16 cellular contexts compared by ENCODE assay signal in genomic region chr17:45367216-45367615, GRCh38. TPM values are rescaled to one million over a fixed set of nuclear protein-coding genes. Genes with fewer than 3 reads are reported as not detected.
DNase-seq lines count a peak whose midpoint lies in the region; ATAC-seq and TF ChIP-seq lines count a peak whose summit lies in the region.
"Had no signal": no experiment of that assay in that cellular context is flagged by ENCODE, and none has a peak within 500 bp of the region (broad histone marks: within the 10 kb centered on the region; RNA-seq: fewer than 3 reads in every experiment).

No MANE protein-coding gene starts in this region.

- peak overlapping the region; percentile 8 for H2BK5ac ChIP-seq in IMR-90 (ENCODE audit: low read depth, low read length, poor library complexity, severe bottlenecking)

- peak overlapping the region; percentile 15 for H2AK9ac ChIP-seq in IMR-90 (replicated peaks; ENCODE audit: low read depth, low read length, poor library complexity)

- CTCF ChIA-PET in IMR-90 (lab: Yijun Ruan, JAX), result no interaction called here
- CTCF ChIA-PET in activated CD8-positive, alpha-beta T cell treated with anti-CD3 and anti-CD28 coated beads, Interleukin-2, amount 10 ng/mL, durations not matched to agents 7 days and 5 days (lab: Charles Lee), result no interaction called here

- no peak for ATAC-seq in IMR-90 (ENCODE audit: low read depth)
- no peak for ATAC-seq in activated CD8-positive, alpha-beta T cell treated with anti-CD3 and anti-CD28 coated beads, Interleukin-2, amount 10 ng/mL, durations not matched to agents 7 days and 5 days
- ATAC-seq in GM19467 (IDR thresholded peaks at IDR 0.05; ENCODE audit: unreplicated experiment), result no peak
- no peak for ATAC-seq in GM21423 (IDR thresholded peaks at IDR 0.05; ENCODE audit: unreplicated experiment)
- ATAC-seq: HCT116, HepG2 had no signal

- TF ChIP-seq POLR2A in IMR-90 (IDR thresholded peaks at IDR 0.05; ENCODE audit: low read depth, low read length), result no peak
- TF ChIP-seq POLR2A in esophagus muscularis mucosa (IDR thresholded peaks at IDR 0.05; ENCODE audit: low read depth), result no peak

- dilution Hi-C loops in IMR-90 (cut with HindIII; ENCODE audit: low sequenced_read_pairs, unreplicated experiment), result no loop called here

- H3K4me1 Mint-ChIP-seq in osteocyte (ENCODE audit: unreplicated experiment), result peaks cover 57% of the 10 kb centered on the region
- H3K4me1 Mint-ChIP-seq in activated CD8-positive, alpha-beta T cell treated with anti-CD3 and anti-CD28 coated beads, Interleukin-2, amount 10 ng/mL, durations not matched to agents 7 days and 5 days (ENCODE audit: low read depth), result peaks cover 13% of the 10 kb centered on the region

- peak overlapping the region; percentile 55 to 68 for H4K8ac ChIP-seq in IMR-90 (ENCODE audit: low read depth in 2 of 2, low read length in 2 of 2)

- DNase-seq in H7, result peak; percentile 36
- no peak for DNase-seq in IMR-90
- DNase-seq in esophagus muscularis mucosa (ENCODE audit: extremely low spot score), result peak; percentile 57
- DNase-seq in osteocyte (ENCODE audit: extremely low spot score, unreplicated experiment), result no peak
- no peak for DNase-seq in activated CD8-positive, alpha-beta T cell treated with anti-CD3 and anti-CD28 coated beads, Interleukin-2, amount 10 ng/mL, durations not matched to agents 7 days and 5 days
- no peak for DNase-seq in NCI-H146 (lab: John Stamatoyannopoulos, UW)
- DNase-seq: CD4-positive, CD25-positive, alpha-beta regulatory T cell; NCI-H1048; NCI-H2081 treated with DMSO at 0.1 percent for 48 hours; NCI-H524; SHP77 treated with DMSO at 0.1 percent for 48 hours had no signal

- no peaks in the 10 kb centered on the region for H4K20me1 ChIP-seq in IMR-90 (ENCODE audit: insufficient read depth, low read length)

- H3K36me3 ChIP-seq in H7 (replicated peaks; ENCODE audit: control insufficient read depth, insufficient read depth, low read length) (no peaks in the 10 kb centered on the region), IMR-90 (ENCODE audit: control insufficient read depth, insufficient read depth, low read length) (no peaks in the 10 kb centered on the region), esophagus muscularis mucosa (no peaks in the 10 kb centered on the region)
- H3K36me3 ChIP-seq: Peyer's patch had no signal

- H3K27me3 Mint-ChIP-seq in osteocyte (ENCODE audit: unreplicated experiment), result no peaks in the 10 kb centered on the region
- peaks cover 15% of the 10 kb centered on the region for H3K27me3 Mint-ChIP-seq in activated CD8-positive, alpha-beta T cell treated with anti-CD3 and anti-CD28 coated beads, Interleukin-2, amount 10 ng/mL, durations not matched to agents 7 days and 5 days (ENCODE audit: low read depth)

- POLR2A ChIA-PET in IMR-90 (lab: Charles Lee; ENCODE audit: unreplicated experiment), result no interaction called here
- POLR2A ChIA-PET in activated CD8-positive, alpha-beta T cell treated with anti-CD3 and anti-CD28 coated beads, Interleukin-2, amount 10 ng/mL, durations not matched to agents 7 days and 5 days (lab: Charles Lee), result interaction anchor here (1.3 kb wide), 1 partner anchor 55 kb away, joined by 3 read pairs; no protein-coding TSS in a partner anchor

- no peak overlapping the region for H3K4me3 ChIP-seq in H7 (ENCODE audit: insufficient read depth, low read depth, low read length)
- H3K4me3 ChIP-seq in IMR-90 (ENCODE audit: insufficient read depth, low read depth, low read length), result no peak overlapping the region
- no peak overlapping the region for H3K4me3 ChIP-seq in esophagus muscularis mucosa
- H3K4me3 ChIP-seq: Peyer's patch had no signal

- H3K79me1 ChIP-seq in IMR-90 (ENCODE audit: low read depth in 1 of 2, low read length in 2 of 2), result 0 out of 4 replicates have a peak, but pooled peaks cover 0 to 5% of the 10 kb centered on the region in 2 experiments

- H2BK20ac ChIP-seq in IMR-90 (ENCODE audit: low read depth, low read length), result peak overlapping the region; percentile 79

- intact Hi-C loops in IMR-90 (cut with micrococcal nuclease) (no loop called here), esophagus muscularis mucosa (cut with DNase I) (no loop called here)

- H2AK5ac ChIP-seq in IMR-90 (ENCODE audit: low read depth, low read length), result peak overlapping the region; percentile 99

- H3K4me1 ChIP-seq in IMR-90 (ENCODE audit: control insufficient read depth, insufficient read depth, low read length) (peaks cover 26% of the 10 kb centered on the region), esophagus muscularis mucosa (peaks cover 13 to 24% (median 21%) of the 10 kb centered on the region in 4 donors)

- peak overlapping the region; percentile 76 for H2BK120ac ChIP-seq in IMR-90 (ENCODE audit: low read depth, low read length)

- peak overlapping the region; percentile 43; the same call in 1 of the 2 replicates for H4K5ac ChIP-seq in IMR-90 (ENCODE audit: low read depth, low read length)

- H3K56ac ChIP-seq in IMR-90 (ENCODE audit: extremely low read depth, insufficient read depth, low read length), result no peak overlapping the region; the same call in 1 of the 2 replicates

- H3K27ac Mint-ChIP-seq in osteocyte (ENCODE audit: unreplicated experiment), result peak overlapping the region; percentile 7
- H3K27ac Mint-ChIP-seq in activated CD8-positive, alpha-beta T cell treated with anti-CD3 and anti-CD28 coated beads, Interleukin-2, amount 10 ng/mL, durations not matched to agents 7 days and 5 days, result no peak overlapping the region

- no peak overlapping the region for H3K23ac ChIP-seq in IMR-90 (ENCODE audit: low read depth, low read length)

- WGBS in IMR-90 (ENCODE audit: extremely low coverage in 2 of 2, insufficient read length in 1 of 2), 2 experiments, result 91% methylated on average over 4 of the region's 7 CpGs; no CpG with 5 or more reads in 1 of the 2 experiments
- no CpG with 5 or more reads among the region's 7 CpGs for WGBS in esophagus muscularis mucosa

- H3K18ac ChIP-seq in IMR-90 (ENCODE audit: low read depth, low read length), result peak overlapping the region; percentile 76; the same call in 1 of the 2 replicates

- H2BK15ac ChIP-seq in IMR-90 (ENCODE audit: low read depth, low read length), result peak overlapping the region; percentile 96

- TF ChIP-seq RAD21 in IMR-90 (IDR thresholded peaks at IDR 0.05; ENCODE audit: low read length), result no peak

- no TSS peak for BruUV-seq in IMR-90 (replicated peaks; lab: Mats Ljungman, UMichigan)

- TF ChIP-seq EP300 in esophagus muscularis mucosa (IDR thresholded peaks at IDR 0.05), result no peak

- peak overlapping the region; percentile 83 for H3K4ac ChIP-seq in IMR-90 (ENCODE audit: low read depth, low read length)

- no peaks in the 10 kb centered on the region for H3K9me3 Mint-ChIP-seq in osteocyte (ENCODE audit: unreplicated experiment)
- no peaks in the 10 kb centered on the region for H3K9me3 Mint-ChIP-seq in activated CD8-positive, alpha-beta T cell treated with anti-CD3 and anti-CD28 coated beads, Interleukin-2, amount 10 ng/mL, durations not matched to agents 7 days and 5 days (ENCODE audit: insufficient read depth)
- H3K9me3 Mint-ChIP-seq: CD4-positive, CD25-positive, alpha-beta regulatory T cell had no signal

- H3K4me2 ChIP-seq in IMR-90 (ENCODE audit: low read depth, low read length), result no peak overlapping the region

- H4K91ac ChIP-seq in IMR-90 (ENCODE audit: insufficient read depth, low read depth, low read length), result peak overlapping the region; percentile 90

- no peaks in the 10 kb centered on the region for H3K27me3 ChIP-seq in H7 (ENCODE audit: control insufficient read depth, insufficient read depth, low read length)
- H3K27me3 ChIP-seq in IMR-90 (ENCODE audit: control insufficient read depth, insufficient read depth, low read length), result no peaks in the 10 kb centered on the region
- H3K27me3 ChIP-seq in esophagus muscularis mucosa, result no peaks in the 10 kb centered on the region
- H3K27me3 ChIP-seq: Peyer's patch had no signal

- H3K4me3 Mint-ChIP-seq in osteocyte (ENCODE audit: unreplicated experiment), result no peak overlapping the region
- H3K4me3 Mint-ChIP-seq in activated CD8-positive, alpha-beta T cell treated with anti-CD3 and anti-CD28 coated beads, Interleukin-2, amount 10 ng/mL, durations not matched to agents 7 days and 5 days, result no peak overlapping the region
- H3K4me3 Mint-ChIP-seq: CD4-positive, CD25-positive, alpha-beta regulatory T cell had no signal

- in situ Hi-C loops in IMR-90 (cut with MboI; ENCODE audit: low sequenced_read_pairs), result no loop called here

- no peak for TF ChIP-seq CTCF in IMR-90 (conservative IDR thresholded peaks at IDR 0.05; ENCODE audit: low read depth, low read length)
- TF ChIP-seq CTCF in esophagus muscularis mucosa (IDR thresholded peaks at IDR 0.05), result no peak
- TF ChIP-seq CTCF in osteocyte (IDR thresholded peaks at IDR 0.05), result no peak

- no peak overlapping the region for H2AFZ ChIP-seq in IMR-90 (replicated peaks; ENCODE audit: low read length, poor library complexity)

- H3K36me3 Mint-ChIP-seq in osteocyte (ENCODE audit: unreplicated experiment), result no peaks in the 10 kb centered on the region
- H3K36me3 Mint-ChIP-seq in activated CD8-positive, alpha-beta T cell treated with anti-CD3 and anti-CD28 coated beads, Interleukin-2, amount 10 ng/mL, durations not matched to agents 7 days and 5 days (ENCODE audit: low read depth), result no peaks in the 10 kb centered on the region
- H3K36me3 Mint-ChIP-seq: CD4-positive, CD25-positive, alpha-beta regulatory T cell had no signal

- no peak overlapping the region for H3K9ac ChIP-seq in IMR-90 (ENCODE audit: low read depth, low read length)

- peak overlapping the region; percentile 86 for H3K14ac ChIP-seq in IMR-90 (replicated peaks; ENCODE audit: low read depth, low read length)

- peaks cover 6% of the 10 kb centered on the region for H3K9me1 ChIP-seq in IMR-90 (ENCODE audit: insufficient read depth, low read length)

- H3K9me3 ChIP-seq in IMR-90 (ENCODE audit: control insufficient read depth, insufficient read depth, low read length) (peaks cover 2% of the 10 kb centered on the region; the same call in 1 of the 2 replicates), esophagus muscularis mucosa (no peaks in the 10 kb centered on the region)
- H3K9me3 ChIP-seq: Peyer's patch had no signal

- H3K27ac ChIP-seq in IMR-90 (ENCODE audit: insufficient read depth, low read length), result 0 out of 2 replicates have a peak overlapping the region, but pooled peaks have one; percentile 8
- no peak overlapping the region for H3K27ac ChIP-seq in esophagus muscularis mucosa (replicated peaks in 1 of 4)
- H3K27ac ChIP-seq: Peyer's patch had no signal

TF ChIP-seq in IMR-90, 13 proteins besides CTCF, POLR2A, EP300 and RAD21 (continues in another document):
- no peak for TF ChIP-seq CEBPB (IDR thresholded peaks at IDR 0.05; ENCODE audit: low read depth, low read length)
- no peak for TF ChIP-seq MXI1 (IDR thresholded peaks at IDR 0.05; ENCODE audit: borderline replicate concordance, low read depth, low read length)

RNA-seq across cellular contexts. Expression of gene MAP3K14, which starts 50.4 kb away (rescaled TPM):
- total RNA-seq in H7 (2014; rRNA removed; shearing (Covaris generic)), result 1.6 TPM in 2 replicates
- total RNA-seq in IMR-90 (2012; rRNA removed), result 3.6 and 4.1 TPM in 2 replicates
- polyA plus RNA-seq in IMR-90 (2012; rRNA removed), result 19.9 and 21.7 TPM in 2 replicates
- polyA plus RNA-seq in IMR-90 (2012; cell fraction: cytosol; rRNA removed), result 11.1 and 15.2 TPM in 2 replicates
- 52.0 and 95.3 TPM in 2 replicates for polyA plus RNA-seq in IMR-90 (2012; cell fraction: nucleus; rRNA removed; ENCODE audit: low replicate concordance)
- total RNA-seq in esophagus muscularis mucosa, result 10 to 100 TPM in 3 of 4 donors, 1 to 10 TPM in 1; 7.8 to 26.5 (median 10.6) TPM
- total RNA-seq in osteocyte, result 12.7 and 13.2 TPM in 2 replicates
- 10 to 100 TPM; 17.5 to 23.8 TPM for total RNA-seq in activated CD8-positive, alpha-beta T cell treated with anti-CD3 and anti-CD28 coated beads, Interleukin-2, amount 10 ng/mL, durations not matched to agents 7 days and 5 days

Comparison
In these comparisons a context has a peak if more than half of its experiments do, and no peak if none do; other contexts are left out.
1. DNase-seq: peak in H7 (single experiment) and esophagus muscularis mucosa (single experiment); none in IMR-90 (single experiment), osteocyte (single experiment), activated CD8-positive, alpha-beta T cell treated with anti-CD3 and anti-CD28 coated beads, Interleukin-2, amount 10 ng/mL, durations not matched to agents 7 days and 5 days (single experiment) and NCI-H146 (single experiment).